In the genomic region with DNA sequence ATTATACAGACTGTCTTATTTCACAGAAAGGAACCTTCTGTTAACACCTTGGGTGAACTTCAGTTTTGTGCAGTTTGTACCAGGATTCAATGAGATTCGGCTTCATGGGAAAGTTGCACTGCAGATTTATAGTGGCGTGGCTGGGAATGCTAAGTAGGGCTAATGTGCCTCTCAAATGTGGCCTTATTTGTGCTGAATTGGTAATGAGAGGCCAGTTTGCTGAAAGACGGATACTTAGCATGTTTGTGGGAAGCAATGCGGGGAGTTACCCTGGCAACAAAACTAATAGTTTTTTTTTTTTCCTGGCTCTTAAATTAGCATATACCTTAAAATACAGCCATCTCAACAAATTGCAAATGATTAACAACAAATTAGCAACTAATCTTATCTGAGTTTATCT, we compare ENCODE assay signal across 1 cellular context.
TF ChIP-seq lines count a peak whose summit lies in the region.

No MANE protein-coding gene starts in this region.

TF ChIP-seq in A549, 52 proteins besides CTCF, POLR2A, EP300 and RAD21 (continued from another document):
- no peak for TF ChIP-seq NPAS2 (CRISPR knock-in tag; IDR thresholded peaks at IDR 0.05; ENCODE audit: borderline replicate concordance)
- no peak for TF ChIP-seq BHLHE40 (IDR thresholded peaks at IDR 0.05; ENCODE audit: low read depth, low read length)
- TF ChIP-seq, protein P1, sequence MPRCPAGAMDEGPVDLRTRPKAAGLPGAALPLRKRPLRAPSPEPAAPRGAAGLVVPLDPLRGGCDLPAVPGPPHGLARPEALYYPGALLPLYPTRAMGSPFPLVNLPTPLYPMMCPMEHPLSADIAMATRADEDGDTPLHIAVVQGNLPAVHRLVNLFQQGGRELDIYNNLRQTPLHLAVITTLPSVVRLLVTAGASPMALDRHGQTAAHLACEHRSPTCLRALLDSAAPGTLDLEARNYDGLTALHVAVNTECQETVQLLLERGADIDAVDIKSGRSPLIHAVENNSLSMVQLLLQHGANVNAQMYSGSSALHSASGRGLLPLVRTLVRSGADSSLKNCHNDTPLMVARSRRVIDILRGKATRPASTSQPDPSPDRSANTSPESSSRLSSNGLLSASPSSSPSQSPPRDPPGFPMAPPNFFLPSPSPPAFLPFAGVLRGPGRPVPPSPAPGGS (IDR thresholded peaks at IDR 0.05): no peak
- no peak for TF ChIP-seq ELK1 (IDR thresholded peaks at IDR 0.05; ENCODE audit: low read depth, low read length)
- no peak for TF ChIP-seq HOXB13 (CRISPR knock-in tag; IDR thresholded peaks at IDR 0.05; ENCODE audit: low read depth)
